In the genomic region with DNA sequence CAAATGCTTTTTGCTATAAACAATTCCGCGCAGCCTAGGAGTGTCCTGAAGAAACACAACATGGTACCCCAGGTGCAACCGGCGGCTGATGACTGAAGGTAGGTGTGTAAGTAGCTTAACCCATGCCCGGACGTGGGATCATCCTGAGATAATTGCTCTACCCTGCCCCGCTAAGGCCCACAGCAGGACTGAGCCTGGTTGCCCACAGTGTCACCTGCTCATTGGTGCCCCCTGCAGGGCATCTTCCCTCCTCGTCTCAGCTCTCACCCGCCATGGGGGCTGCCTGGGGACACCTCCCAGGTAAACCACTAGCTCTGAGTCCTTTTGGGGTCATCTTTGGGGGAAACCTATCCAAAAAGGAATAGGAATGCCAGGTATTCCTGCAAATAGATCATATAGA, we compare ENCODE assay signal across 8 cellular contexts. TPM values are rescaled to one million over a fixed set of nuclear protein-coding genes. Genes with fewer than 3 reads are reported as not detected.
DNase-seq lines count a peak whose midpoint lies in the region; ATAC-seq and TF ChIP-seq lines count a peak whose summit lies in the region.

No MANE protein-coding gene starts in this region.

- no peak overlapping the region for H3K27ac Mint-ChIP-seq in brain
- H3K27ac Mint-ChIP-seq in natural killer cell treated with Interleukin-12 subunit alpha and Interleukin-12 subunit beta and Interleukin-15 and Interleukin-18, amount 100 ng/mL, for 72 hours = no peak overlapping the region

- H3K4me1 ChIP-seq in right cardiac atrium (ENCODE audit: control insufficient read depth, insufficient read depth, low read length) = no peaks in the 10 kb centered on the region

- H3K9me3 Mint-ChIP-seq in brain = peaks cover 0 to 2% (median 0%) of the 10 kb centered on the region in 5 experiments
- H3K9me3 Mint-ChIP-seq in natural killer cell treated with Interleukin-12 subunit alpha and Interleukin-12 subunit beta and Interleukin-15 and Interleukin-18, amount 100 ng/mL, for 72 hours = no peaks in the 10 kb centered on the region

- no peaks in the 10 kb centered on the region for H3K27me3 Mint-ChIP-seq in brain
- H3K27me3 Mint-ChIP-seq in natural killer cell treated with Interleukin-12 subunit alpha and Interleukin-12 subunit beta and Interleukin-15 and Interleukin-18, amount 100 ng/mL, for 72 hours = no peaks in the 10 kb centered on the region

- DNase-seq in left ventricle myocardium superior (peak; percentile 55), right cardiac atrium (no peak), NCI-H1930 (lab: John Stamatoyannopoulos, UW) (no peak), NCI-H2227 treated with DMSO at 0.1 percent for 48 hours (lab: John Stamatoyannopoulos, UW) (no peak)
- no peak for DNase-seq in natural killer cell treated with Interleukin-12 subunit alpha and Interleukin-12 subunit beta and Interleukin-15 and Interleukin-18, amount 100 ng/mL, for 72 hours (ENCODE audit: low spot score)

- 73% methylated on average over 9 of the region's 9 CpGs for WGBS in right cardiac atrium

- no peaks in the 10 kb centered on the region for H3K27me3 ChIP-seq in right cardiac atrium (ENCODE audit: control insufficient read depth, insufficient read depth)

- H3K4me3 ChIP-seq in right cardiac atrium (ENCODE audit: low read length) = no peak overlapping the region

- H3K4me3 Mint-ChIP-seq in brain = no peak overlapping the region
- H3K4me3 Mint-ChIP-seq in natural killer cell treated with Interleukin-12 subunit alpha and Interleukin-12 subunit beta and Interleukin-15 and Interleukin-18, amount 100 ng/mL, for 72 hours = no peak overlapping the region

- ATAC-seq in left ventricle myocardium superior = no peak
- no peak for ATAC-seq in right cardiac atrium
- ATAC-seq in SK-N-SH treated with all-trans-retinoic acid at 6 μM for 48 hours = peak; percentile 44
- ATAC-seq in natural killer cell treated with Interleukin-12 subunit alpha and Interleukin-12 subunit beta and Interleukin-15 and Interleukin-18, amount 100 ng/mL, for 72 hours = peak; percentile 60 to 64
- no peak for ATAC-seq in HG03460 (IDR thresholded peaks at IDR 0.05; ENCODE audit: unreplicated experiment)

- H3K36me3 Mint-ChIP-seq in brain = peaks cover 10% of the 10 kb centered on the region
- H3K36me3 Mint-ChIP-seq in natural killer cell treated with Interleukin-12 subunit alpha and Interleukin-12 subunit beta and Interleukin-15 and Interleukin-18, amount 100 ng/mL, for 72 hours = no peaks in the 10 kb centered on the region

- H3K4me1 Mint-ChIP-seq in brain = peaks cover 25% of the 10 kb centered on the region
- peaks cover 0 to 11% of the 10 kb centered on the region in 2 donors for H3K4me1 Mint-ChIP-seq in natural killer cell treated with Interleukin-12 subunit alpha and Interleukin-12 subunit beta and Interleukin-15 and Interleukin-18, amount 100 ng/mL, for 72 hours (ENCODE audit: low read depth in 2 of 2)

- intact Hi-C loops in left ventricle myocardium superior (cut with micrococcal nuclease) (no loop called here), right cardiac atrium (cut with DNase I) (no loop called here)

- peak; percentile 20 to 41 for TF ChIP-seq CTCF in brain (conservative IDR thresholded peaks at IDR 0.05)

- H3K27ac ChIP-seq in right cardiac atrium (ENCODE audit: low read length) = no peak overlapping the region

- H3K9me3 ChIP-seq in right cardiac atrium (ENCODE audit: control insufficient read depth, low read length) = no peaks in the 10 kb centered on the region

TF ChIP-seq in SK-N-SH treated with all-trans-retinoic acid at 6 μM for 48 hours, 23 proteins besides CTCF, POLR2A, EP300 and RAD21:
- no peak for TF ChIP-seq SNAI2 (CRISPR knock-in tag; IDR thresholded peaks at IDR 0.05)
- no peak for TF ChIP-seq ZC3H10 (CRISPR knock-in tag; IDR thresholded peaks at IDR 0.05)
- TF ChIP-seq, protein P1, sequence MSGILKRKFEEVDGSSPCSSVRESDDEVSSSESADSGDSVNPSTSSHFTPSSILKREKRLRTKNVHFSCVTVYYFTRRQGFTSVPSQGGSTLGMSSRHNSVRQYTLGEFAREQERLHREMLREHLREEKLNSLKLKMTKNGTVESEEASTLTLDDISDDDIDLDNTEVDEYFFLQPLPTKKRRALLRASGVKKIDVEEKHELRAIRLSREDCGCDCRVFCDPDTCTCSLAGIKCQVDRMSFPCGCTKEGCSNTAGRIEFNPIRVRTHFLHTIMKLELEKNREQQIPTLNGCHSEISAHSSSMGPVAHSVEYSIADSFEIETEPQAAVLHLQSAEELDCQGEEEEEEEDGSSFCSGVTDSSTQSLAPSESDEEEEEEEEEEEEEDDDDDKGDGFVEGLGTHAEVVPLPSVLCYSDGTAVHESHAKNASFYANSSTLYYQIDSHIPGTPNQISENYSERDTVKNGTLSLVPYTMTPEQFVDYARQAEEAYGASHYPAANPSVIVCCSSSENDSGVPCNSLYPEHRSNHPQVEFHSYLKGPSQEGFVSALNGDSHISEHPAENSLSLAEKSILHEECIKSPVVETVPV (CRISPR knock-in tag; IDR thresholded peaks at IDR 0.05) = no peak
- no peak for TF ChIP-seq PPARA (CRISPR knock-in tag; IDR thresholded peaks at IDR 0.05; ENCODE audit: borderline replicate concordance)
- no peak for TF ChIP-seq ZNF8 (CRISPR knock-in tag; IDR thresholded peaks at IDR 0.05)
- TF ChIP-seq TOX (CRISPR knock-in tag; IDR thresholded peaks at IDR 0.05; ENCODE audit: borderline replicate concordance) = no peak
- TF ChIP-seq ISL1 (CRISPR knock-in tag; IDR thresholded peaks at IDR 0.05) = no peak
- no peak for TF ChIP-seq ZNF70 (CRISPR knock-in tag; IDR thresholded peaks at IDR 0.05)
- no peak for TF ChIP-seq ZNF565 (CRISPR knock-in tag; conservative IDR thresholded peaks at IDR 0.05; ENCODE audit: low read depth)
- TF ChIP-seq CSDC2 (CRISPR knock-in tag; IDR thresholded peaks at IDR 0.05) = no peak
- TF ChIP-seq ESRRG (CRISPR knock-in tag; IDR thresholded peaks at IDR 0.05) = no peak
- TF ChIP-seq ZFP30 (CRISPR knock-in tag; IDR thresholded peaks at IDR 0.05) = no peak
- TF ChIP-seq PATZ1 (CRISPR knock-in tag; IDR thresholded peaks at IDR 0.05; ENCODE audit: borderline replicate concordance) = no peak
- no peak for TF ChIP-seq BACH2 (CRISPR knock-in tag; IDR thresholded peaks at IDR 0.05; ENCODE audit: borderline replicate concordance)
- TF ChIP-seq, protein P2, sequence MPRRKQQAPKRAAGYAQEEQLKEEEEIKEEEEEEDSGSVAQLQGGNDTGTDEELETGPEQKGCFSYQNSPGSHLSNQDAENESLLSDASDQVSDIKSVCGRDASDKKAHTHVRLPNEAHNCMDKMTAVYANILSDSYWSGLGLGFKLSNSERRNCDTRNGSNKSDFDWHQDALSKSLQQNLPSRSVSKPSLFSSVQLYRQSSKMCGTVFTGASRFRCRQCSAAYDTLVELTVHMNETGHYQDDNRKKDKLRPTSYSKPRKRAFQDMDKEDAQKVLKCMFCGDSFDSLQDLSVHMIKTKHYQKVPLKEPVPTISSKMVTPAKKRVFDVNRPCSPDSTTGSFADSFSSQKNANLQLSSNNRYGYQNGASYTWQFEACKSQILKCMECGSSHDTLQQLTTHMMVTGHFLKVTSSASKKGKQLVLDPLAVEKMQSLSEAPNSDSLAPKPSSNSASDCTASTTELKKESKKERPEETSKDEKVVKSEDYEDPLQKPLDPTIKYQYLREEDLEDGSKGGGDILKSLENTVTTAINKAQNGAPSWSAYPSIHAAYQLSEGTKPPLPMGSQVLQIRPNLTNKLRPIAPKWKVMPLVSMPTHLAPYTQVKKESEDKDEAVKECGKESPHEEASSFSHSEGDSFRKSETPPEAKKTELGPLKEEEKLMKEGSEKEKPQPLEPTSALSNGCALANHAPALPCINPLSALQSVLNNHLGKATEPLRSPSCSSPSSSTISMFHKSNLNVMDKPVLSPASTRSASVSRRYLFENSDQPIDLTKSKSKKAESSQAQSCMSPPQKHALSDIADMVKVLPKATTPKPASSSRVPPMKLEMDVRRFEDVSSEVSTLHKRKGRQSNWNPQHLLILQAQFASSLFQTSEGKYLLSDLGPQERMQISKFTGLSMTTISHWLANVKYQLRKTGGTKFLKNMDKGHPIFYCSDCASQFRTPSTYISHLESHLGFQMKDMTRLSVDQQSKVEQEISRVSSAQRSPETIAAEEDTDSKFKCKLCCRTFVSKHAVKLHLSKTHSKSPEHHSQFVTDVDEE (CRISPR knock-in tag; IDR thresholded peaks at IDR 0.05) = no peak

RNA-seq across cellular contexts. Expression of gene TMEM161A, which starts 22.3 kb away (rescaled TPM):
- total RNA-seq in left ventricle myocardium superior (24.7 TPM), right cardiac atrium (10 to 100 TPM; 14.0 to 27.0 (median 21.0) TPM)
- polyA plus RNA-seq in right cardiac atrium (19.5 TPM), brain (ENCODE audit: insufficient read depth, low read depth, low replicate concordance) (23.3 TPM)
- 10 to 100 TPM; 22.0 to 38.1 TPM for total RNA-seq in natural killer cell treated with Interleukin-12 subunit alpha and Interleukin-12 subunit beta and Interleukin-15 and Interleukin-18, amount 100 ng/mL, for 72 hours

RNA-seq across cellular contexts. Expression of gene SLC25A42, which starts 52.2 kb away (rescaled TPM):
- total RNA-seq in left ventricle myocardium superior (29.5 TPM), right cardiac atrium (10 to 100 TPM; 13.4 to 18.7 (median 13.7) TPM)
- polyA plus RNA-seq in right cardiac atrium (15.7 TPM), brain (ENCODE audit: insufficient read depth, low read depth, low replicate concordance) (9.5 TPM)
- total RNA-seq in natural killer cell treated with Interleukin-12 subunit alpha and Interleukin-12 subunit beta and Interleukin-15 and Interleukin-18, amount 100 ng/mL, for 72 hours = 10 to 100 TPM; 18.3 to 22.8 TPM

RNA-seq across cellular contexts. Expression of gene MEF2B, which starts 54.1 kb away (rescaled TPM):
- not detected for total RNA-seq in left ventricle myocardium superior
- total RNA-seq in right cardiac atrium = 1 to 10 TPM in 1 of 4 donors, under 1 TPM in 3; 0.42 to 1.1 (median 0.47) TPM
- polyA plus RNA-seq in right cardiac atrium = 0.23 TPM
- 22.1 TPM for polyA plus RNA-seq in brain (ENCODE audit: insufficient read depth, low read depth, low replicate concordance)
- 1 to 10 TPM; 2.4 to 5.9 TPM for total RNA-seq in natural killer cell treated with Interleukin-12 subunit alpha and Interleukin-12 subunit beta and Interleukin-15 and Interleukin-18, amount 100 ng/mL, for 72 hours

Comparison
In these comparisons a context has a peak if more than half of its experiments do, and no peak if none do; other contexts are left out.
1. ATAC-seq: peak in SK-N-SH treated with all-trans-retinoic acid at 6 μM for 48 hours (single experiment) and natural killer cell treated with Interleukin-12 subunit alpha and Interleukin-12 subunit beta and Interleukin-15 and Interleukin-18, amount 100 ng/mL, for 72 hours (2 of 2); none in left ventricle myocardium superior (single experiment), right cardiac atrium (0 of 2) and HG03460 (single experiment).